12 cellular contexts compared by ENCODE assay signal in the genomic region with DNA sequence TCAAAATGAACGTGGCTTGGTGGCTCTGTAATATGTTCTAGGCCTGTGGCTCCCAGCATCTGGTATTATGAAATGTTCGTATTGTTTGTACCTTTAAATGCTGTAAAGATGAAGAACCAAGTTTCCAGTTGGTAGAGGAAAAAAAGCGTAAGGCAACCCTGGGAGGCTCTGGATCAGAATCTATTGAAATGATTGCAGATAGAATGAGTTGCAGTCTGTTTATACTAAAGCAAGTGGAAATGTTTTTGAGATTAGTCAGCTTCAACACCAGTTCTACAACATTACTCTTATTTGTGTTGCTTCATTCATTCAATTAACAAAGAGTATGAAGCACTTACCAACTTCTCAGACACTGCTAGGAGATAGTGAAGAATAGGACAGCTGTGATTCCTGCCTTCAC. TPM values are rescaled to one million over a fixed set of nuclear protein-coding genes. Genes with fewer than 3 reads are reported as not detected.
A peak's percentile ranks its signal among the peaks of the same experiment; 100 is the strongest.
DNase-seq lines count a peak whose midpoint lies in the region; ATAC-seq and TF ChIP-seq lines count a peak whose summit lies in the region.
"Had no signal": no experiment of that assay in that cellular context is flagged by ENCODE, and none has a peak within 500 bp of the region (broad histone marks: within the 10 kb centered on the region; RNA-seq: fewer than 3 reads in every experiment).

No MANE protein-coding gene starts in this region.

- no peak for TF ChIP-seq POLR2A in vagina (IDR thresholded peaks at IDR 0.05)

- H3K9me3 ChIP-seq in lower lobe of right lung (no peaks in the 10 kb centered on the region), vagina (no peaks in the 10 kb centered on the region)

- ATAC-seq in lower lobe of right lung (no peak), left cardiac atrium (no peak), HG03045 (IDR thresholded peaks at IDR 0.05; ENCODE audit: unreplicated experiment) (no peak)

- H3K4me3 ChIP-seq in lower lobe of right lung (no peak overlapping the region), vagina (no peak overlapping the region)
- H3K4me3 ChIP-seq: lung had no signal

- TF ChIP-seq CTCF in brain (conservative IDR thresholded peaks at IDR 0.05) (no peak), lower lobe of right lung (IDR thresholded peaks at IDR 0.05) (no peak), vagina (IDR thresholded peaks at IDR 0.05) (no peak)

- H3K36me3 Mint-ChIP-seq in activated naive CD4-positive, alpha-beta T cell treated with anti-CD3 and anti-CD28 coated beads, Interleukin-2, amount 10 ng/mL, durations not matched to agents 7 days and 5 days: peaks cover 65% of the 10 kb centered on the region
- peaks cover 24% of the 10 kb centered on the region for H3K36me3 Mint-ChIP-seq in brain

- H3K4me3 Mint-ChIP-seq in activated naive CD4-positive, alpha-beta T cell treated with anti-CD3 and anti-CD28 coated beads, Interleukin-2, amount 10 ng/mL, durations not matched to agents 7 days and 5 days: peak overlapping the region; percentile 47
- peak overlapping the region in 3 of 5 experiments; percentile 36 to 63 (median 39) for H3K4me3 Mint-ChIP-seq in brain

- CTCF ChIA-PET in activated naive CD4-positive, alpha-beta T cell treated with anti-CD3 and anti-CD28 coated beads, Interleukin-2, amount 10 ng/mL, durations not matched to agents 7 days and 5 days (lab: Charles Lee): interaction anchor here (1.9 kb wide), 1 partner anchor 38 kb away, joined by 4 read pairs; a partner anchor contains a TSS

- H3K4me1 ChIP-seq in lower lobe of right lung (peaks cover 88% of the 10 kb centered on the region), vagina (peaks cover 87% of the 10 kb centered on the region)

- H3K27ac Mint-ChIP-seq in activated naive CD4-positive, alpha-beta T cell treated with anti-CD3 and anti-CD28 coated beads, Interleukin-2, amount 10 ng/mL, durations not matched to agents 7 days and 5 days: peak overlapping the region; percentile 73
- peak overlapping the region in 3 of 5 experiments; percentile 12 to 87 (median 13) for H3K27ac Mint-ChIP-seq in brain

- intact Hi-C loops in lower lobe of right lung (cut with DNase I) (no loop called here), vagina (cut with DNase I) (no loop called here), left cardiac atrium (cut with DNase I) (no loop called here)

- no peaks in the 10 kb centered on the region for H3K27me3 ChIP-seq in lower lobe of right lung (ENCODE audit: low read depth)
- H3K27me3 ChIP-seq in vagina: no peaks in the 10 kb centered on the region

- DNase-seq in activated naive CD4-positive, alpha-beta T cell treated with anti-CD3 and anti-CD28 coated beads, Interleukin-2, amount 10 ng/mL, durations not matched to agents 7 days and 5 days: no peak
- no peak for DNase-seq in activated naive CD4-positive, alpha-beta T cell treated with Interleukin-2 at 50 U/mL for 16 hours
- DNase-seq in lower lobe of right lung (no peak), vagina (ENCODE audit: extremely low spot score in 2 of 2) (no peak), occipital lobe (lab: John Stamatoyannopoulos, UW) (no peak), left cardiac atrium (no peak)
- DNase-seq: activated CD4-positive, alpha-beta T cell treated with anti-CD3 and anti-CD28 coated beads, Interleukin-2, amount 50 U/mL, for 48 hours; DMS79; NCI-H1105 treated with DMSO at 0.1 percent for 48 hours had no signal

- peaks cover 68% of the 10 kb centered on the region for H3K4me1 Mint-ChIP-seq in activated naive CD4-positive, alpha-beta T cell treated with anti-CD3 and anti-CD28 coated beads, Interleukin-2, amount 10 ng/mL, durations not matched to agents 7 days and 5 days
- peaks cover 86% of the 10 kb centered on the region for H3K4me1 Mint-ChIP-seq in brain

- no peaks in the 10 kb centered on the region for H3K9me3 Mint-ChIP-seq in activated naive CD4-positive, alpha-beta T cell treated with anti-CD3 and anti-CD28 coated beads, Interleukin-2, amount 10 ng/mL, durations not matched to agents 7 days and 5 days
- H3K9me3 Mint-ChIP-seq in brain: no peaks in the 10 kb centered on the region

- H3K27ac ChIP-seq in lower lobe of right lung (peak overlapping the region; percentile 5), vagina (peak overlapping the region; percentile 32)

- H3K27me3 Mint-ChIP-seq in activated naive CD4-positive, alpha-beta T cell treated with anti-CD3 and anti-CD28 coated beads, Interleukin-2, amount 10 ng/mL, durations not matched to agents 7 days and 5 days: no peaks in the 10 kb centered on the region
- H3K27me3 Mint-ChIP-seq in brain: peaks cover 10% of the 10 kb centered on the region

- H3K36me3 ChIP-seq in lower lobe of right lung: no peaks in the 10 kb centered on the region
- H3K36me3 ChIP-seq in vagina: no peaks in the 10 kb centered on the region

RNA-seq across cellular contexts. Expression of a gene that starts 5.3 kb away (rescaled TPM):
- polyA plus RNA-seq in brain (ENCODE audit: insufficient read depth, low read depth, low replicate concordance): 76.3 TPM
- total RNA-seq in lower lobe of right lung (138 TPM), vagina (86.9 TPM), occipital lobe (63.5 TPM), left cardiac atrium (100 to 1,000 TPM; 165 to 166 TPM)

RNA-seq across cellular contexts. Expression of a gene that starts 9.9 kb away (rescaled TPM):
- 19.0 TPM for polyA plus RNA-seq in brain (ENCODE audit: insufficient read depth, low read depth, low replicate concordance)
- total RNA-seq in lower lobe of right lung: 48.3 TPM
- 84.7 TPM for total RNA-seq in vagina
- 103 TPM for total RNA-seq in occipital lobe
- total RNA-seq in left cardiac atrium: 10 to 100 TPM; 55.0 to 56.8 TPM

RNA-seq across cellular contexts. Expression of a gene that starts 32.4 kb away (rescaled TPM):
- 0.15 TPM for polyA plus RNA-seq in brain (ENCODE audit: insufficient read depth, low read depth, low replicate concordance)
- total RNA-seq in lower lobe of right lung: 0.12 TPM
- total RNA-seq in vagina: not detected
- total RNA-seq in occipital lobe: 0.16 TPM
- total RNA-seq in left cardiac atrium: 10 to 100 TPM; 49.2 to 52.8 TPM

RNA-seq across cellular contexts. Expression of a gene that starts 37.9 kb away (rescaled TPM):
- 2.5 TPM for polyA plus RNA-seq in brain (ENCODE audit: insufficient read depth, low read depth, low replicate concordance)
- total RNA-seq in lower lobe of right lung: 40.0 TPM
- 34.4 TPM for total RNA-seq in vagina
- total RNA-seq in occipital lobe: 41.6 TPM
- total RNA-seq in left cardiac atrium: 10 to 100 TPM; 21.4 to 29.6 TPM

Comparison
In these comparisons a context has a peak if more than half of its experiments do, and no peak if none do; other contexts are left out.
1. RNA of a gene that starts 32.4 kb away (total RNA-seq): 49.2 to 52.8 TPM in left cardiac atrium; 0.16 TPM in occipital lobe (single experiment), 0.12 TPM in lower lobe of right lung (single experiment) and not detected in vagina (single experiment); every median in the first group is over 10 times any median in the second.